7 cellular contexts compared by ENCODE assay signal in the genomic region with DNA sequence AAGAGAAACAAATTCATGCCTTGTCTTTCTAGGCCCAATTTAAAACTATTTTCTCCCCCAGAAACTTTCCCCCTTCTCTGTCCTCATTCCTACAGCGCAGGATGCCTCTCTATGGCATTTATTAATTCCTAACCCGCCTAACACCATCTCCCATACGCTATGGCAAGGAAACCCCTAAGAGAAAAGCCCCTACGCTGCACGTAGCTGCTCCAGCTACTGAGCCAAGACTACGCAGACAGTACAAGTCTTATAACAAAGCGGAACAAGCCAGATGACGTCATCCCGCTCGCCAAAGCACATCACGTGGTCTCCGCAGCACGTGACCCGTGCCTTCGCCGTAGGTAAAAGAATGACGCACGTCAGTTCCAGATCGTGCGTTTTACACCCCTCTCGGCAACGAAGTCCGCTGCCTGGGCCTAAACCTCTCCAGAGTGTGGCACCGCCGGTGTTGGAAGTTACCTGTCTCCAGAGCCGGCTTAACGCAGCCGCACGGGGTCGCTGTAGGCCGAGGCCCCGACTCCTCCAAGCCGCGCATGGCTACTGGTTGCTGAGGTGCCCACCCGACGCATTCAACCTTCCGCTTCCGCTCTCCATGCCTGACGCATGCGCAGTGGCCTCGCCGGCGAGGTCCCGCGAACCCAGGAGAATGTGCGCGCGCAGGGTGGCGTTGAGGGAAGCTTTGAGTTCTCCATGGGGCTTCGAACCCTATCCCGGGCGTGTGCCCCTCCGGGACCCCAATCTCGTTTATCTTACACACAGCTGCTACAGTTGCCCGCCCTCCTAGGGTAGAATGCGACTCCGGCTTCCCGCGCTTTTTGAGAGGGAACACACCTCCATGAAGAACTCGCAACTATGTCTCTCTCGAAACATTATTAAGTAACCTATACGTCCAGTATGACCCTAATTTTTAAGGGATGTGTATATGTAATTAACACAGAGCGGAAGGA.
A peak's percentile ranks its signal among the peaks of the same experiment; 100 is the strongest.
DNase-seq lines count a peak whose midpoint lies in the region; ATAC-seq and TF ChIP-seq lines count a peak whose summit lies in the region.

Gene TRMO, minus strand, starts transcription at position 542 of the 947 bp plus-strand sequence. Its CDS starts 7 bp downstream, at position 535.

- peak; percentile 76 for TF ChIP-seq CTCF in retinal pigment epithelial cell (conservative IDR thresholded peaks at IDR 0.05; ENCODE audit: low read depth, low read length)

- peak within 1 kb of the TSS; percentile 64 for H3K4me3 ChIP-seq in retinal pigment epithelial cell (ENCODE audit: low read length)

- peak; percentile 67 for ATAC-seq in GM18508 (IDR thresholded peaks at IDR 0.05; ENCODE audit: insufficient read depth, unreplicated experiment)
- peak; percentile 84 for ATAC-seq in HG03025 (IDR thresholded peaks at IDR 0.05; ENCODE audit: low FRiP score, unreplicated experiment)

- DNase-seq in NCI-H2029 treated with DMSO at 0.1 percent for 48 hours (lab: John Stamatoyannopoulos, UW) (peak; percentile 88), T-helper 9 cell (peak; percentile 97), astrocyte of the hippocampus (ENCODE audit: low read depth, low spot score) (peak; percentile 99), hypothalamus (lab: John Stamatoyannopoulos, UW) (peak; percentile 87 to 100 (median 96)), retinal pigment epithelial cell (ENCODE audit: low read depth) (peak; percentile 94)

Comparison
In these comparisons a context has a peak if more than half of its experiments do, and no peak if none do; other contexts are left out.
1. Peak in every context shown above with its lines: DNase-seq, ATAC-seq and H3K4me3 ChIP-seq.